ENCODE assay signal across 37 cellular contexts in genomic region chr16:4280625-4281024, GRCh38. TPM values are rescaled to one million over a fixed set of nuclear protein-coding genes. Genes with fewer than 3 reads are reported as not detected.
"Had no signal": no experiment of that assay in that cellular context is flagged by ENCODE, and none has a peak within 500 bp of the region (broad histone marks: within the 10 kb centered on the region; RNA-seq: fewer than 3 reads in every experiment).

No MANE protein-coding gene starts in this region.

- H3K27me3 ChIP-seq: adrenal gland, body of pancreas, brain microvascular endothelial cell, breast epithelium had no signal

- H3K4me1 ChIP-seq: adrenal gland, body of pancreas, breast epithelium had no signal

- FAIRE-seq: astrocyte, TTC549 had no signal

- H3K36me3 ChIP-seq: adrenal gland, brain microvascular endothelial cell, breast epithelium had no signal

- H3K4me3 ChIP-seq: adrenal gland, body of pancreas, breast epithelium had no signal

- H3K9me3 ChIP-seq: adrenal gland, body of pancreas, breast epithelium had no signal

- ATAC-seq: activated CD8-positive, alpha-beta T cell treated with anti-CD3 and anti-CD28 coated beads for 36 hours; activated naive CD4-positive, alpha-beta T cell treated with anti-CD3 and anti-CD28 coated beads, Interleukin-2, amount 50 U/mL, for 72 hours; activated T-cell treated with anti-CD3 and anti-CD28 coated beads, Interleukin-2, amount 50 U/mL, for 4 hours; activated T-cell treated with anti-CD3 and anti-CD28 coated beads, Interleukin-2, amount 50 U/mL, for 72 hours; activated T-helper 17 cell treated with anti-CD3 and anti-CD28 coated beads, Interleukin-2, amount 50 U/mL, for 72 hours; body of pancreas; T-cell; T-helper 17 cell had no signal

- H3K27ac ChIP-seq: adrenal gland, body of pancreas, brain microvascular endothelial cell, breast epithelium, VCaP had no signal

- DNase-seq: activated B cell treated with CpG ODN at 0.5 μM for 24 hours; activated CD4-positive, alpha-beta memory T cell treated with anti-CD3 and anti-CD28 coated beads for 36 hours; activated CD4-positive, alpha-beta T cell treated with anti-CD3 and anti-CD28 coated beads for 4 hours; activated CD4-positive, alpha-beta T cell treated with anti-CD3 and anti-CD28 coated beads, Interleukin-2, amount 10 ng/mL, durations not matched to agents 24 days and 14 days; activated CD4-positive, alpha-beta T cell treated with anti-CD3 and anti-CD28 coated beads, Interleukin-2, amount 50 U/mL, for 1 hour; activated CD4-positive, alpha-beta T cell treated with anti-CD3 and anti-CD28 coated beads, Interleukin-2, amount 50 U/mL, for 4 hours; activated CD4-positive, CD25-positive, alpha-beta regulatory T cell treated with anti-CD3 and anti-CD28 coated beads, Interleukin-2, amount 50 U/mL, for 72 hours; activated CD8-positive, alpha-beta memory T cell treated with anti-CD3 and anti-CD28 coated beads, Interleukin-2, amount 50 U/mL, for 4 hours; activated CD8-positive, alpha-beta T cell treated with anti-CD3 and anti-CD28 coated beads for 36 hours; activated effector memory CD4-positive, alpha-beta T cell treated with anti-CD3 and anti-CD28 coated beads, Interleukin-2, amount 50 U/mL, for 16 hours; activated gamma-delta T cell treated with Interleukin-2 at 50 U/mL for 16 hours; activated naive CD4-positive, alpha-beta T cell; activated naive CD4-positive, alpha-beta T cell treated with anti-CD3 and anti-CD28 coated beads for 36 hours; activated naive CD4-positive, alpha-beta T cell treated with anti-CD3 and anti-CD28 coated beads, Interleukin-2, amount 50 U/mL, for 16 hours; activated naive CD8-positive, alpha-beta T cell treated with anti-CD3 and anti-CD28 coated beads for 36 hours; activated T-cell treated with anti-CD3 and anti-CD28 coated beads for 4 hours; activated T-cell treated with anti-CD3 and anti-CD28 coated beads, Interleukin-2, amount 50 U/mL, for 1 hour; activated T-cell treated with anti-CD3 and anti-CD28 coated beads, Interleukin-2, amount 50 U/mL, for 4 hours; activated T-cell treated with anti-CD3 and anti-CD28 coated beads, Interleukin-2, amount 50 U/mL, for 72 hours; adrenal gland; amniotic stem cell; aorta; body of pancreas; brain microvascular endothelial cell; central memory CD4-positive, alpha-beta T cell; T-cell; T-helper 17 cell; T-helper 9 cell had no signal

RNA-seq across cellular contexts. Expression of gene GLIS2, which starts 35.2 kb away (rescaled TPM):
- total RNA-seq: activated B cell treated with CpG ODN at 0.5 μM for 24 hours had no signal

RNA-seq across cellular contexts. Expression of gene SRL, which starts 38.7 kb away (rescaled TPM):
- total RNA-seq: activated B cell treated with CpG ODN at 0.5 μM for 24 hours; activated CD4-positive, alpha-beta memory T cell treated with anti-CD3 and anti-CD28 coated beads for 36 hours; activated CD4-positive, alpha-beta T cell treated with anti-CD3 and anti-CD28 coated beads, Interleukin-2, amount 10 ng/mL, durations not matched to agents 24 days and 14 days; activated CD8-positive, alpha-beta memory T cell treated with anti-CD3 and anti-CD28 coated beads for 36 hours; activated CD8-positive, alpha-beta T cell treated with anti-CD3 and anti-CD28 coated beads for 36 hours; activated naive CD4-positive, alpha-beta T cell treated with anti-CD3 and anti-CD28 coated beads for 36 hours; activated naive CD4-positive, alpha-beta T cell treated with anti-CD3 and anti-CD28 coated beads, Interleukin-2, amount 50 U/mL, for 72 hours; activated naive CD8-positive, alpha-beta T cell treated with anti-CD3 and anti-CD28 coated beads for 36 hours; activated T-cell treated with anti-CD3 and anti-CD28 coated beads, Interleukin-2, amount 50 U/mL, for 72 hours; activated T-helper 1 cell treated with anti-CD3 and anti-CD28 coated beads, Interleukin-12 subunit alpha, Interleukin-12 subunit beta, Interleukin-2, Interleukin-4 antibody, amounts not matched to agents 30 ng/mL and 10 ng/mL and 1 ng/mL, durations not matched to agents 14 hours and 24 hours and 36 hours; activated T-helper 17 cell treated with anti-CD3 and anti-CD28 coated beads, Interleukin-2, amount 50 U/mL, for 72 hours; astrocyte; body of pancreas; T-helper 1 cell treated with Interleukin-12 subunit alpha and Interleukin-12 subunit beta and Interleukin-4 antibody, amounts not matched to agents 30 ng/mL and 1 ng/mL, for 36 hours; T-helper 17 cell had no signal
